Comparison of ENCODE assay signal across 8 cellular contexts in the genomic region with DNA sequence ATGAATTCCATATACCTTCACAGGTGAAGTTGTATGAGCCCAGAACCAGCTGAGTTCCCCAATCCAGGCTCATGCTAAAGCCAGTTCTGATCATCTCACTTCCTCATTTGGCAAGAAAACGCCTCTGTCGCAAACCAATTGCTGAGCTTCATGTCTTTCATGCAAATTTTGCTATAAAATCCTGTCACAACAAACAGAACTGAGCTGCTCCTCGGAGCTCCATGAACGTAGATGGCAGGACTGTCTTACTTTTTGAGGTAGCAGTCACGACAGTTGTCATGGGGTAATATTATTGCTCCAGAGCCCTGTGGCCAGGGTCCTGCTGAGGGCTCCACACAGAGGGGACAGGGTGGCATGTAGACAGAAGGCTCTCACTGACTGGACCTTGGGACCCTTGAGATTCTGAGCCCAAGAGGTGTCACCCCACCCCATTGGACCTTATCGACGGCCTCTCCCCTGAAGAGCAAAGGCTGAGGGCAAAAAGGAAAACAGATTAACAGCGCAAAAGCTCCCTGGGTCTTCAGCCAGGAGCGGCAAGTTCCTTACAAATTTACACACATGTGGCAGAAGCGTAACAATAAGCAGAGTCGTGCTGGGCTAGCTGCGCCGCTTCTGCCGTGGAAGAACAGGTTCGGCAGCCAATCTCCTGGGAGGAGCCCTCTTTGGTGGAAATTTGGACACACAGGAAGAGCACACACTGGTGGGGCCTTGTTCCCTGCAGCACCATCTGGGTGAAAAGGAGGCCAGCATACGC.
DNase-seq lines count a peak whose midpoint lies in the region; ATAC-seq and TF ChIP-seq lines count a peak whose summit lies in the region.

No MANE protein-coding gene starts in this region.

- H3K27me3 Mint-ChIP-seq in activated CD4-positive, alpha-beta T cell treated with anti-CD3 and anti-CD28 coated beads for 36 hours = peaks cover 11% of the 10 kb centered on the region

- H3K9me3 ChIP-seq in mucosa of descending colon = no peaks in the 10 kb centered on the region

- peak; percentile 39 for TF ChIP-seq POLR2A in GM18505 (IDR thresholded peaks at IDR 0.05; ENCODE audit: borderline replicate concordance, extremely low read depth, insufficient read depth, insufficient read length)

- POLR2A ChIA-PET in activated CD4-positive, alpha-beta T cell treated with anti-CD3 and anti-CD28 coated beads for 36 hours (lab: Charles Lee) = no interaction called here

- no peak overlapping the region for H3K4me3 ChIP-seq in mucosa of descending colon

- H3K9me3 Mint-ChIP-seq in activated CD4-positive, alpha-beta T cell treated with anti-CD3 and anti-CD28 coated beads for 36 hours (ENCODE audit: low read depth) = no peaks in the 10 kb centered on the region

- H3K36me3 Mint-ChIP-seq in activated CD4-positive, alpha-beta T cell treated with anti-CD3 and anti-CD28 coated beads for 36 hours (ENCODE audit: low read depth) = no peaks in the 10 kb centered on the region

- DNase-seq in NOMO-1 treated with dmso at 0.1 percent for 144 hours (lab: John Stamatoyannopoulos, UW; ENCODE audit: unreplicated experiment) = peak; percentile 98
- DNase-seq in mucosa of descending colon = peak in 1 of 3 donors; percentile 52
- DNase-seq in activated gamma-delta T cell treated with Interleukin-2 at 50 U/mL for 16 hours = no peak
- DNase-seq in NCI-H1694 (lab: John Stamatoyannopoulos, UW) = no peak
- no peak for DNase-seq in DMS 273 (lab: John Stamatoyannopoulos, UW; ENCODE audit: unreplicated experiment)
- no peak for DNase-seq in activated CD4-positive, alpha-beta T cell treated with anti-CD3 and anti-CD28 coated beads for 36 hours

- no peak overlapping the region for H3K4me3 Mint-ChIP-seq in activated CD4-positive, alpha-beta T cell treated with anti-CD3 and anti-CD28 coated beads for 36 hours

- H3K27ac Mint-ChIP-seq in activated CD4-positive, alpha-beta T cell treated with anti-CD3 and anti-CD28 coated beads for 36 hours = no peak overlapping the region

- TF ChIP-seq CTCF in mucosa of descending colon (IDR thresholded peaks at IDR 0.05) = no peak

- ATAC-seq in GM18505 (IDR thresholded peaks at IDR 0.05; ENCODE audit: unreplicated experiment) (peak; percentile 60), HG02759 (IDR thresholded peaks at IDR 0.05; ENCODE audit: unreplicated experiment) (peak; percentile 65), mucosa of descending colon (peak; percentile 6)
- no peak for ATAC-seq in activated CD4-positive, alpha-beta T cell treated with anti-CD3 and anti-CD28 coated beads for 36 hours

- peaks cover 40% of the 10 kb centered on the region for H3K4me1 ChIP-seq in mucosa of descending colon (ENCODE audit: low read depth)

- H3K4me1 Mint-ChIP-seq in activated CD4-positive, alpha-beta T cell treated with anti-CD3 and anti-CD28 coated beads for 36 hours = no peaks in the 10 kb centered on the region

- CTCF ChIA-PET in activated CD4-positive, alpha-beta T cell treated with anti-CD3 and anti-CD28 coated beads for 36 hours (lab: Charles Lee) = interaction anchor here (0.6 to 1.5 kb wide), 4 partner anchors 12 to 1960 kb away, joined by 3 to 4 read pairs (median 3); no protein-coding TSS in a partner anchor

- intact Hi-C loops in mucosa of descending colon (cut with DNase I, micrococcal nuclease) = no loop called here
- intact Hi-C loops in activated CD4-positive, alpha-beta T cell treated with anti-CD3 and anti-CD28 coated beads for 36 hours (cut with DNase I, micrococcal nuclease) = no loop called here

- no peaks in the 10 kb centered on the region for H3K36me3 ChIP-seq in mucosa of descending colon (ENCODE audit: low read depth)
